16 cellular contexts compared by ENCODE assay signal in the genomic region with DNA sequence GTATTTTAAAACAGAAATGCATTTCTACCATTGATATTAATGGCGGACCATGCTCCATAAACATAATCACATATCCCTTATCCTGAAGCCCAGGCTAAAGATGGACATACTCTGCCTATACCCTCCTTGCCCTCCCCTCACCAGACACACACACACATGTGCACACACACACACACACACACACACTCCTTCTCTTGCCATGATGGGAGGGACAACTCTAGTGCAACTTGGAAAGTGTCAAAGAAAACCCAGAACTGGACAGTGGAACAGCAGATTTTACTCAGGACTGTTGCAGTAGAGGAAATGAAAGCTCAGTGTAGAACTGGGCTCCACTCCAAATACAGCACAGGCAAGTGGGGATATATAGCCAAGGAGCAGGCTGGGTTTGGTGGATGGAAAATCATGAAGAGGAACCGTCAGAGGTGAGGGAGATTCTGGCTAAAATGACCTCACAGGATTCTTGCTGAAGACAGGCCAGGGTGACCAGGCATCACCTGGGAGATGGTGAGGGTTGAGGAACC. TPM values are rescaled to one million over a fixed set of nuclear protein-coding genes. Genes with fewer than 3 reads are reported as not detected.
DNase-seq lines count a peak whose midpoint lies in the region; ATAC-seq, FAIRE-seq and TF ChIP-seq lines count a peak whose summit lies in the region.
"Had no signal": no experiment of that assay in that cellular context is flagged by ENCODE, and none has a peak within 500 bp of the region (broad histone marks: within the 10 kb centered on the region; RNA-seq: fewer than 3 reads in every experiment).

No MANE protein-coding gene starts in this region.

- H2BK120ac ChIP-seq in H1 (replicated peaks; ENCODE audit: low read depth, low read length): no peak overlapping the region

- no peak overlapping the region for H3K23ac ChIP-seq in H1 (ENCODE audit: insufficient read length)

- H2AK5ac ChIP-seq in H1 (ENCODE audit: low read depth, low read length): no peak overlapping the region

- POLR2A ChIA-PET in H1 (lab: Charles Lee; ENCODE audit: partially characterized antibody): no interaction called here

- H2AFZ ChIP-seq in H1 (ENCODE audit: low read length): no peak overlapping the region
- H2AFZ ChIP-seq: neural progenitor cell had no signal

- no peak overlapping the region for H3K4me3 ChIP-seq in H1 (ENCODE audit: extremely low read depth in 1 of 4, insufficient read depth in 2 of 4, low read depth in 3 of 4, low read length in 4 of 4)
- no peak overlapping the region for H3K4me3 ChIP-seq in left lung
- H3K4me3 ChIP-seq in upper lobe of right lung: no peak overlapping the region
- H3K4me3 ChIP-seq: gastroesophageal sphincter, neural progenitor cell, tibial artery had no signal

- intact Hi-C loops in left lung (cut with DNase I) (no loop called here), upper lobe of right lung (cut with DNase I) (no loop called here)

- H3K27ac ChIP-seq in H1 (ENCODE audit: low read depth, low read length) (no peak overlapping the region), left lung (no peak overlapping the region), upper lobe of right lung (peak overlapping the region; percentile 49)
- H3K27ac ChIP-seq: neural progenitor cell had no signal

- no peak overlapping the region for H3K18ac ChIP-seq in H1 (ENCODE audit: extremely low read depth, low read length)

- H3K4me2 ChIP-seq in H1 (ENCODE audit: insufficient read depth in 1 of 2, low read depth in 2 of 2, low read length in 2 of 2): no peak overlapping the region
- H3K4me2 ChIP-seq: neural progenitor cell had no signal

- H4K5ac ChIP-seq in H1 (ENCODE audit: insufficient read length, low read depth, low read length): no peak overlapping the region

- H3K27me3 ChIP-seq in H1 (replicated peaks in 1 of 4; ENCODE audit: control insufficient read depth in 3 of 4, extremely low read depth in 1 of 4, insufficient read depth in 3 of 4, low read length in 3 of 4) (no peaks in the 10 kb centered on the region; a peak in 1 of 7 replicates), left lung (no peaks in the 10 kb centered on the region), upper lobe of right lung (no peaks in the 10 kb centered on the region)
- H3K27me3 ChIP-seq: gastroesophageal sphincter, neural progenitor cell, tibial artery had no signal

- no peak overlapping the region for H2BK15ac ChIP-seq in H1 (ENCODE audit: low read length)

- no peaks in the 10 kb centered on the region for H3K9me3 ChIP-seq in H1 (ENCODE audit: insufficient read depth in 2 of 2, low read depth in 1 of 2, low read length in 1 of 2)
- no peaks in the 10 kb centered on the region for H3K9me3 ChIP-seq in left lung
- no peaks in the 10 kb centered on the region for H3K9me3 ChIP-seq in upper lobe of right lung
- H3K9me3 ChIP-seq: gastroesophageal sphincter, tibial artery had no signal

- CTCF ChIA-PET in H1 (lab: Charles Lee; ENCODE audit: partially characterized antibody): interaction anchor here (1.0 to 1.2 kb wide), 2 partner anchors 18 to 144 kb away, joined by 4 read pairs; no protein-coding TSS in a partner anchor

- peak overlapping the region; percentile 22 for H4K91ac ChIP-seq in H1 (replicated peaks; ENCODE audit: insufficient read length, low read length)

- H2BK5ac ChIP-seq in H1 (ENCODE audit: low read depth, low read length): no peak overlapping the region

- no peak overlapping the region for H2BK20ac ChIP-seq in H1 (ENCODE audit: low read length)

- H4K8ac ChIP-seq in H1 (ENCODE audit: extremely low read depth, insufficient read depth, low read length): no peak overlapping the region

- H3K4ac ChIP-seq in H1 (replicated peaks; ENCODE audit: insufficient read length, low read depth, low read length): no peak overlapping the region

- ATAC-seq in left lung: peak; percentile 52
- peak; percentile 46 for ATAC-seq in upper lobe of right lung
- no peak for ATAC-seq in omental fat pad (ENCODE audit: low FRiP score)
- no peak for ATAC-seq in HG02623 (IDR thresholded peaks at IDR 0.05; ENCODE audit: unreplicated experiment)
- ATAC-seq: gastroesophageal sphincter, WTC11 had no signal

- TF ChIP-seq RAD21 in H1 (IDR thresholded peaks at IDR 0.05 in 1 of 2, conservative IDR thresholded peaks at IDR 0.05 in 1 of 2; ENCODE audit: low read depth in 2 of 2, low read length in 2 of 2): no peak

- no peaks in the 10 kb centered on the region for H3K79me1 ChIP-seq in H1 (ENCODE audit: low read depth, low read length)

- H3K79me2 ChIP-seq in H1 (ENCODE audit: control insufficient read depth in 1 of 2, insufficient read depth in 2 of 2, low read length in 2 of 2): no peaks in the 10 kb centered on the region

- peaks cover 0 to 9% (median 4%) of the 10 kb centered on the region in 4 experiments; a peak in 3 of 7 replicates for H3K4me1 ChIP-seq in H1 (replicated peaks in 1 of 4; ENCODE audit: control insufficient read depth in 3 of 4, insufficient read depth in 4 of 4, low read length in 3 of 4)
- H3K4me1 ChIP-seq in left lung: peaks cover 20 to 38% of the 10 kb centered on the region in 2 donors
- peaks cover 36% of the 10 kb centered on the region for H3K4me1 ChIP-seq in upper lobe of right lung

- no peaks in the 10 kb centered on the region for H4K20me1 ChIP-seq in H1 (replicated peaks in 1 of 2; ENCODE audit: control insufficient read depth in 1 of 2, insufficient read depth in 2 of 2, low read length in 2 of 2)

- no peak overlapping the region for H3K14ac ChIP-seq in H1 (ENCODE audit: insufficient read length)

- no peak for TF ChIP-seq EP300 in H1 (IDR thresholded peaks at IDR 0.05; ENCODE audit: borderline replicate concordance in 1 of 2, low read depth in 2 of 2, low read length in 2 of 2)

- H3K9ac ChIP-seq in H1 (replicated peaks in 1 of 4; ENCODE audit: extremely low read depth in 1 of 4, low read depth in 3 of 4, low read length in 3 of 4): no peak overlapping the region
- H3K9ac ChIP-seq: neural progenitor cell had no signal

- FAIRE-seq in H1 (lab: Jason Lieb, UNC): no peak
- FAIRE-seq: A204.1 had no signal

- peak; percentile 6 for DNase-seq in NCI-H2029 treated with DMSO at 0.1 percent for 48 hours (lab: John Stamatoyannopoulos, UW)
- no peak for DNase-seq in NCI-H2029 (lab: John Stamatoyannopoulos, UW)
- no peak for DNase-seq in H1 (ENCODE audit: low read depth in 1 of 2, low spot score in 2 of 2)
- DNase-seq in left lung: no peak
- no peak for DNase-seq in upper lobe of right lung
- no peak for DNase-seq in omental fat pad (ENCODE audit: low spot score)
- DNase-seq in HPDE6-E6E7 (ENCODE audit: extremely low spot score): no peak
- DNase-seq: COR-L47, KBM-7, NCI-H2081 treated with DMSO at 0.1 percent for 48 hours, tibial artery had no signal

- H3K56ac ChIP-seq in H1 (replicated peaks; ENCODE audit: insufficient read length, low read depth, low read length): no peak overlapping the region

- TF ChIP-seq CTCF in H1 (IDR thresholded peaks at IDR 0.05; ENCODE audit: control extremely low read depth in 1 of 3, insufficient read depth in 1 of 3, low read depth in 1 of 3, low read length in 3 of 3) (no peak), left lung (IDR thresholded peaks at IDR 0.05) (no peak), upper lobe of right lung (IDR thresholded peaks at IDR 0.05) (no peak), omental fat pad (IDR thresholded peaks at IDR 0.05) (no peak)

- H3K36me3 ChIP-seq in H1 (ENCODE audit: control insufficient read depth in 2 of 4, insufficient read depth in 4 of 4, low read length in 3 of 4): no peaks in the 10 kb centered on the region
- no peaks in the 10 kb centered on the region for H3K36me3 ChIP-seq in left lung
- no peaks in the 10 kb centered on the region for H3K36me3 ChIP-seq in upper lobe of right lung
- H3K36me3 ChIP-seq: gastroesophageal sphincter, neural progenitor cell, tibial artery had no signal

- no peak overlapping the region for H2BK12ac ChIP-seq in H1 (ENCODE audit: low read depth, low read length)

- WGBS in H1 (ENCODE audit: extremely low coverage in 1 of 2, insufficient coverage in 1 of 2, insufficient read length in 1 of 2, insufficient replicate concordance in 2 of 2, low coverage in 1 of 2, low lambda C conversion rate in 2 of 2, missing lambda C conversion rate in 1 of 2), 2 experiments: 85% methylated on average over 2 of the region's 2 CpGs; no CpG with 5 or more reads in 1 of the 2 experiments

- TF ChIP-seq POLR2A in H1 (IDR thresholded peaks at IDR 0.05; ENCODE audit: control extremely low read depth in 1 of 2, low read depth in 2 of 2, low read length in 2 of 2): no peak

- no peaks in the 10 kb centered on the region for H3K23me2 ChIP-seq in H1 (ENCODE audit: low read depth, low read length)

TF ChIP-seq in H1, 55 proteins besides CTCF, POLR2A, EP300 and RAD21 (continues in another document):
- TF ChIP-seq BRCA1 (IDR thresholded peaks at IDR 0.05; ENCODE audit: low read depth, low read length): no peak
- TF ChIP-seq PHF8 (conservative IDR thresholded peaks at IDR 0.05; ENCODE audit: low read depth, low read length): no peak

RNA-seq across cellular contexts. Expression of a gene that starts 40.8 kb away (rescaled TPM):
- total RNA-seq in H1 (2021; fragmentation: NEBNext Ultra II Directional; extraction: Animal tissue kit (Norgen Biotek cat#: 25700)): 0.50 and 0.57 TPM in 2 replicates
- polyA plus RNA-seq in H1 (2011; rRNA removed): 0.95 and 1.8 TPM in 2 replicates
- polyA plus RNA-seq in H1 (2011; cell fraction: cytosol; rRNA removed): 1.5 TPM
- polyA plus RNA-seq in H1 (2011; cell fraction: nucleus; rRNA removed): 1.4 TPM
- polyA plus RNA-seq in H1 (2012, experiment 1 of 2): 1.1 to 1.4 TPM (median 1.2 TPM) in 4 replicates
- polyA plus RNA-seq in H1 (2012, experiment 2 of 2): 0.22 TPM
- polyA plus RNA-seq in H1 (2013, experiment 1 of 2): 0.20 TPM
- polyA plus RNA-seq in H1 (2013, experiment 2 of 2): 0.15 TPM
- polyA minus RNA-seq in H1 (2011; rRNA and poly(A)+ RNA removed): 2.2 and 3.3 TPM in 2 replicates
- 2.3 TPM for polyA minus RNA-seq in H1 (2011; cell fraction: cytosol; rRNA and poly(A)+ RNA removed)
- polyA minus RNA-seq in H1 (2011; cell fraction: nucleus; rRNA and poly(A)+ RNA removed): 1.1 TPM
- total RNA-seq in left lung: 10 to 100 TPM; 28.1 to 52.1 TPM
- 17.9 TPM for total RNA-seq in upper lobe of right lung
- total RNA-seq in omental fat pad: 1 to 10 TPM; 1.3 to 6.5 (median 2.8) TPM

Comparison
In these comparisons a context has a peak if more than half of its experiments do, and no peak if none do; other contexts are left out.
1. ATAC-seq: peak in left lung (single experiment) and upper lobe of right lung (single experiment); none in omental fat pad (single experiment) and HG02623 (single experiment).